Comparison of ENCODE assay signal across 10 cellular contexts in the genomic region with DNA sequence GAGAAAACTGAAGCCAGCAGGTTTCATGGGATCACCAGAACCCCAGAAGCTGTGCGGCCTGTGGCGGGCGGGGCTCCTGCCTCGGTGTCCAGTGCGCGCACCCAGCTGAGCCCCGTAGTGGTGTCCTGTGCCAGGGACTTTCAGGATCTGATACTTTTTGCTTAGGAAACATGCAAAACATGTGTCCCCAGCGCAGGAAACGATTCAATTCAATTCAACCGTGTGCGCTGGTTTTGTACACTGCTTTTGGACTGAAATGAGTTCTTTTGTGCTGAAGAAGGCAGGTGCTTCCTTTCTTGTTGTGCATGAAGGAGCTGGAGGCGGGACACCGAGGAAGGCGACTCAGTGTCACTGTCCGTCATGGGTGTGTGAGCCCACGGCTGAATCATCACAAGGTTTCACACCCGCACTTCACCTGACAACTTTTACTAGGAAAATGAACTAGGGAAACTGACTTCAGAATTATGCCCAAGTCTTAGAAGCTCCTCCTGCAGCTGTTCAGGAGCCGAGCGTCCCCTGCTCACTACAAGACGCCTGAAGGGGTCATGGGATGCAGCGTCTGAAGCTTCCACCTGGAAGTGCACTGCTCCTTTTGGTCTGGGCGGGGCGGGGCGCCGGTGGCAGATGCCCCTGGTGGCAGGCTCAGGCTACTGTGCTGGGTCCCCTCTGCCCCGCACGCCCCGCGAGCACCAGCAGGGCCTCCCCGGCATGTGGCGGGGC. TPM values are rescaled to one million over a fixed set of nuclear protein-coding genes. Genes with fewer than 3 reads are reported as not detected.
DNase-seq lines count a peak whose midpoint lies in the region; ATAC-seq and TF ChIP-seq lines count a peak whose summit lies in the region.
"Had no signal": no experiment of that assay in that cellular context is flagged by ENCODE, and none has a peak within 500 bp of the region (broad histone marks: within the 10 kb centered on the region; RNA-seq: fewer than 3 reads in every experiment).

No MANE protein-coding gene starts in this region.

- H3K36me3 Mint-ChIP-seq in osteocyte (ENCODE audit: unreplicated experiment): peaks cover 12% of the 10 kb centered on the region

- no peak overlapping the region for H3K27ac Mint-ChIP-seq in osteocyte (ENCODE audit: unreplicated experiment)

- H3K27me3 ChIP-seq in MG63: no peaks in the 10 kb centered on the region
- H3K27me3 ChIP-seq in effector memory CD4-positive, alpha-beta T cell (replicated peaks; ENCODE audit: control insufficient read depth, insufficient read depth, low read length, poor library complexity, severe bottlenecking): no peaks in the 10 kb centered on the region

- H3K27me3 Mint-ChIP-seq in osteocyte (ENCODE audit: unreplicated experiment): no peaks in the 10 kb centered on the region

- DNase-seq in kidney tubule cell (ENCODE audit: low spot score): peak; percentile 68
- no peak for DNase-seq in MG63
- DNase-seq in effector memory CD4-positive, alpha-beta T cell: no peak
- DNase-seq in SHP77 (lab: John Stamatoyannopoulos, UW): no peak
- no peak for DNase-seq in osteocyte (ENCODE audit: extremely low spot score, unreplicated experiment)

- H3K4me1 ChIP-seq in effector memory CD4-positive, alpha-beta T cell (ENCODE audit: control insufficient read depth, insufficient read depth, low read length, poor library complexity, severe bottlenecking): peaks cover 10% of the 10 kb centered on the region

- ATAC-seq in GM18499 (IDR thresholded peaks at IDR 0.05; ENCODE audit: insufficient read depth, unreplicated experiment) (peak; percentile 53), GM21390 (IDR thresholded peaks at IDR 0.05; ENCODE audit: unreplicated experiment) (peak; percentile 77), HG03460 (IDR thresholded peaks at IDR 0.05; ENCODE audit: unreplicated experiment) (peak; percentile 76)

- peaks cover 22% of the 10 kb centered on the region for H3K4me1 Mint-ChIP-seq in osteocyte (ENCODE audit: unreplicated experiment)

- no peaks in the 10 kb centered on the region for H3K9me3 Mint-ChIP-seq in osteocyte (ENCODE audit: unreplicated experiment)

- H3K27ac ChIP-seq in effector memory CD4-positive, alpha-beta T cell (ENCODE audit: insufficient read depth, low read length, poor library complexity, severe bottlenecking): no peak overlapping the region
- H3K27ac ChIP-seq: HL-60 had no signal

- no peak overlapping the region for H3K4me3 ChIP-seq in MG63
- H3K4me3 ChIP-seq in effector memory CD4-positive, alpha-beta T cell (ENCODE audit: insufficient read depth, low read depth, low read length, poor library complexity, severe bottlenecking): no peak overlapping the region

- H3K36me3 ChIP-seq in MG63: peaks cover 15% of the 10 kb centered on the region; the same call in 1 of the 2 replicates
- peaks cover 31% of the 10 kb centered on the region for H3K36me3 ChIP-seq in effector memory CD4-positive, alpha-beta T cell (ENCODE audit: control insufficient read depth, insufficient read depth, low read length)

- H3K9me3 ChIP-seq in MG63: no peaks in the 10 kb centered on the region
- H3K9me3 ChIP-seq in effector memory CD4-positive, alpha-beta T cell (ENCODE audit: control insufficient read depth, low read length): no peaks in the 10 kb centered on the region

- TF ChIP-seq CTCF in osteocyte (IDR thresholded peaks at IDR 0.05): no peak

- H3K4me3 Mint-ChIP-seq in osteocyte (ENCODE audit: unreplicated experiment): no peak overlapping the region

RNA-seq across cellular contexts. Expression of gene ZNF750, which starts 31.4 kb away (rescaled TPM):
- not detected in 2 replicates for total RNA-seq in MG63 (2014; rRNA removed; shearing (Covaris generic); ENCODE audit: low replicate concordance)
- not detected in 2 replicates for total RNA-seq in osteocyte
- total RNA-seq: activated CD8-positive, alpha-beta memory T cell treated with anti-CD3 and anti-CD28 coated beads for 36 hours had no signal
